Comparison of ENCODE assay signal across 26 cellular contexts in the genomic region with DNA sequence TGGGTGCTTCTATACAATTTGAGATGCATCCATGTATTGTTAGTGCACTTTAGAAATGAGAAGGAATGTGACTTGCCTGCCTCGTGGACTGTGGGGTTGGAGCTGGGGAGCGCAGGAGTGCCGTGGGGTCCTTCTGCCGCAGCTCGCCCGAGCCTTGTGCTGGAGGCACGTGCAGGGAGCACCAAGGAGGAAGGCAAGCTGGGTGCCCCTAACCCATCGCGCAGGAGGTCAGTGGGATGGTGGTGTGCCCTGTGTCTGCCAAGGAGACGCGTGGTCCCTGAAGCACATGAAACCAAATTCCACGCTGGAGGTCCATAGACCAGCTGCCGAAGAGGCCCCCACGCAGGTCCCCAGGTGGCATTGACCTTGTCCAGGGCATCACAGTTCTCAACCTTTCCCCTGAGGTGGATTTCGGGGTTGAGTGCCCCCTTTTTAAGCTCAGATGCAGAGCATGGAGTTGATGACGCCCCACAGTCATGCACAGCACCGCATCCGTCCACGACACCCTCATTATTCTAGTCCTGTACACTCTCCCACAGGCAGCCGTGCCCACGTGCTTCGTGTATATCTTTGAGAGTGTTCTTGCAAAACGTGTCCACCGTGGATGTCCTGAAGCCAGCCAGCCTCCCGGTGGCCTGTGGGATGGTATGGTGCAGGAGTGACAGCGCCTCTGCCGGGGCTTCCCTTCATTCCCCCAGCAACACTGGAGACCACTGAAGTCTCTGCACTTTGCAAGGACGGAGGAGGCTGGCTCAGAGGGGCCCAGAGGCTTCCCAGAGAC. TPM values are rescaled to one million over a fixed set of nuclear protein-coding genes. Genes with fewer than 3 reads are reported as not detected.
"Had no signal": no experiment of that assay in that cellular context is flagged by ENCODE, and none has a peak within 500 bp of the region (broad histone marks: within the 10 kb centered on the region; RNA-seq: fewer than 3 reads in every experiment).

No MANE protein-coding gene starts in this region.

- DNase-seq: activated CD4-positive, alpha-beta memory T cell treated with anti-CD3 and anti-CD28 coated beads for 36 hours; activated CD4-positive, alpha-beta T cell treated with anti-CD3 and anti-CD28 coated beads, Interleukin-2, amount 10 ng/mL, durations not matched to agents 7 days and 5 days; activated CD4-positive, CD25-positive, alpha-beta regulatory T cell; activated CD8-positive, alpha-beta memory T cell treated with anti-CD3 and anti-CD28 coated beads for 24 hours; activated gamma-delta T cell; activated naive CD4-positive, alpha-beta T cell treated with anti-CD3 and anti-CD28 coated beads, Interleukin-2, amount 10 ng/mL, durations not matched to agents 7 days and 5 days; activated naive CD8-positive, alpha-beta T cell treated with anti-CD3 and anti-CD28 coated beads for 36 hours; activated T-cell treated with anti-CD3 and anti-CD28 coated beads, Interleukin-2, amount 50 U/mL, for 48 hours; brain microvascular endothelial cell; MG63; NCI-H1105; NCI-H1436; NCI-H1694 treated with DMSO at 0.1 percent for 48 hours; NCI-H2029 treated with DMSO at 0.1 percent for 48 hours; NCI-H510A treated with DMSO at 0.1 percent for 48 hours; NCI-H69; NK-92 treated with Interleukin-12 subunit alpha and Interleukin-12 subunit beta, amount 100 ng/mL, for 24 hours; OCI-M1; RPMI8226; T-cell had no signal

- H3K36me3 ChIP-seq: brain microvascular endothelial cell, cardiac muscle cell, MG63 had no signal

- H3K27me3 Mint-ChIP-seq: activated CD4-positive, alpha-beta T cell treated with anti-CD3 and anti-CD28 coated beads, Interleukin-2, amount 10 ng/mL, durations not matched to agents 7 days and 5 days had no signal

- H3K9me3 Mint-ChIP-seq: activated CD4-positive, alpha-beta memory T cell treated with anti-CD3 and anti-CD28 coated beads for 36 hours; activated CD4-positive, alpha-beta T cell treated with anti-CD3 and anti-CD28 coated beads, Interleukin-2, amount 10 ng/mL, durations not matched to agents 7 days and 5 days; activated naive CD4-positive, alpha-beta T cell treated with anti-CD3 and anti-CD28 coated beads, Interleukin-2, amount 10 ng/mL, durations not matched to agents 7 days and 5 days; activated naive CD8-positive, alpha-beta T cell treated with anti-CD3 and anti-CD28 coated beads for 36 hours; activated T-helper 17 cell treated with anti-CD3 and anti-CD28 coated beads, Interleukin-2, amount 50 U/mL, for 72 hours; T-cell had no signal

- H3K4me1 Mint-ChIP-seq: activated CD4-positive, alpha-beta T cell treated with anti-CD3 and anti-CD28 coated beads, Interleukin-2, amount 10 ng/mL, durations not matched to agents 7 days and 5 days; activated T-helper 17 cell treated with anti-CD3 and anti-CD28 coated beads, Interleukin-2, amount 50 U/mL, for 72 hours had no signal

- H3K4me3 ChIP-seq: cardiac muscle cell, MG63 had no signal

- H3K9me3 ChIP-seq: MG63 had no signal

- H3K36me3 Mint-ChIP-seq: activated CD4-positive, alpha-beta memory T cell treated with anti-CD3 and anti-CD28 coated beads for 36 hours; activated naive CD4-positive, alpha-beta T cell treated with anti-CD3 and anti-CD28 coated beads, Interleukin-2, amount 10 ng/mL, durations not matched to agents 7 days and 5 days; activated naive CD8-positive, alpha-beta T cell treated with anti-CD3 and anti-CD28 coated beads for 36 hours; T-cell had no signal

- ATAC-seq: activated T-helper 17 cell treated with anti-CD3 and anti-CD28 coated beads, Interleukin-2, amount 50 U/mL, for 72 hours; Right ventricle myocardium inferior; T-cell had no signal

- H3K27ac ChIP-seq: brain microvascular endothelial cell, cardiac muscle cell, SK-N-MC, VCaP had no signal

- H3K4me3 Mint-ChIP-seq: activated CD4-positive, alpha-beta memory T cell treated with anti-CD3 and anti-CD28 coated beads for 36 hours; activated CD4-positive, alpha-beta T cell treated with anti-CD3 and anti-CD28 coated beads, Interleukin-2, amount 10 ng/mL, durations not matched to agents 7 days and 5 days; activated naive CD4-positive, alpha-beta T cell treated with anti-CD3 and anti-CD28 coated beads, Interleukin-2, amount 10 ng/mL, durations not matched to agents 7 days and 5 days; activated naive CD8-positive, alpha-beta T cell treated with anti-CD3 and anti-CD28 coated beads for 36 hours; activated T-helper 17 cell treated with anti-CD3 and anti-CD28 coated beads, Interleukin-2, amount 50 U/mL, for 72 hours; T-cell had no signal

- H3K27ac Mint-ChIP-seq: activated CD4-positive, alpha-beta memory T cell treated with anti-CD3 and anti-CD28 coated beads for 36 hours; activated CD4-positive, alpha-beta T cell treated with anti-CD3 and anti-CD28 coated beads, Interleukin-2, amount 10 ng/mL, durations not matched to agents 7 days and 5 days; activated naive CD4-positive, alpha-beta T cell treated with anti-CD3 and anti-CD28 coated beads, Interleukin-2, amount 10 ng/mL, durations not matched to agents 7 days and 5 days; activated naive CD8-positive, alpha-beta T cell treated with anti-CD3 and anti-CD28 coated beads for 36 hours; activated T-helper 17 cell treated with anti-CD3 and anti-CD28 coated beads, Interleukin-2, amount 50 U/mL, for 72 hours; T-cell had no signal

- H3K27me3 ChIP-seq: cardiac muscle cell, MG63 had no signal

RNA-seq across cellular contexts. Expression of a gene that starts 35.5 kb away (rescaled TPM):
- total RNA-seq: activated CD4-positive, alpha-beta memory T cell treated with anti-CD3 and anti-CD28 coated beads for 36 hours; activated CD4-positive, alpha-beta T cell treated with anti-CD3 and anti-CD28 coated beads, Interleukin-2, amount 10 ng/mL, durations not matched to agents 7 days and 5 days; activated naive CD8-positive, alpha-beta T cell treated with anti-CD3 and anti-CD28 coated beads for 36 hours; activated T-helper 17 cell treated with anti-CD3 and anti-CD28 coated beads, Interleukin-2, amount 50 U/mL, for 72 hours; cardiac muscle cell; Right ventricle myocardium inferior; T-cell; T-helper 2 cell treated with Interferon-gamma antibody and Interleukin-4, amounts not matched to agents 100 ng/mL and 5 ng/mL, for 36 hours had no signal
- polyA plus RNA-seq: cardiac muscle cell had no signal

RNA-seq across cellular contexts. Expression of a gene that starts 35.5 kb away (rescaled TPM):
- total RNA-seq: activated CD4-positive, alpha-beta memory T cell treated with anti-CD3 and anti-CD28 coated beads for 36 hours; activated CD4-positive, alpha-beta T cell treated with anti-CD3 and anti-CD28 coated beads, Interleukin-2, amount 10 ng/mL, durations not matched to agents 7 days and 5 days; activated naive CD8-positive, alpha-beta T cell treated with anti-CD3 and anti-CD28 coated beads for 36 hours; activated T-helper 17 cell treated with anti-CD3 and anti-CD28 coated beads, Interleukin-2, amount 50 U/mL, for 72 hours; cardiac muscle cell; T-cell; T-helper 2 cell treated with Interferon-gamma antibody and Interleukin-4, amounts not matched to agents 100 ng/mL and 5 ng/mL, for 36 hours had no signal
- polyA plus RNA-seq: cardiac muscle cell had no signal
